Comparison of ENCODE assay signal across 14 cellular contexts in genomic region chr6:20483902-20484497, GRCh38. TPM values are rescaled to one million over a fixed set of nuclear protein-coding genes. Genes with fewer than 3 reads are reported as not detected.
DNase-seq lines count a peak whose midpoint lies in the region; ATAC-seq lines count a peak whose summit lies in the region.
"Had no signal": no experiment of that assay in that cellular context is flagged by ENCODE, and none has a peak within 500 bp of the region (broad histone marks: within the 10 kb centered on the region; RNA-seq: fewer than 3 reads in every experiment).

No MANE protein-coding gene starts in this region.

- DNase-seq in Ammon's horn (ENCODE audit: low spot score), result peak; percentile 30
- peak; percentile 69 to 87 for DNase-seq in Kasumi-1 (lab: John Stamatoyannopoulos, UW)
- DNase-seq in activated T-helper 1 cell treated with anti-CD3 and anti-CD28 coated beads, Interleukin-12 subunit alpha, Interleukin-12 subunit beta, Interleukin-2, Interleukin-4 antibody, amounts not matched to agents 30 ng/mL and 10 ng/mL and 1 ng/mL, durations not matched to agents 14 hours and 24 hours and 36 hours (ENCODE audit: low spot score), result no peak
- DNase-seq in iris pigment epithelial cell (ENCODE audit: low read depth), result peak; percentile 66
- DNase-seq in COLO829 (ENCODE audit: low spot score), result no peak
- DNase-seq: activated CD8-positive, alpha-beta T cell treated with anti-CD3 and anti-CD28 coated beads, Interleukin-2, amount 10 ng/mL, durations not matched to agents 7 days and 5 days; heart right ventricle; NCI-H1436 treated with DMSO at 0.1 percent for 48 hours; NK-92 treated with Interleukin-12 subunit alpha and Interleukin-12 subunit beta, amount 100 ng/mL, for 24 hours; T-helper 1 cell had no signal

- H3K4me1 Mint-ChIP-seq in activated T-helper 1 cell treated with anti-CD3 and anti-CD28 coated beads, Interleukin-12 subunit alpha, Interleukin-12 subunit beta, Interleukin-2, Interleukin-4 antibody, amounts not matched to agents 30 ng/mL and 10 ng/mL and 1 ng/mL, durations not matched to agents 14 hours and 24 hours and 36 hours (ENCODE audit: low read depth), result peaks cover 10% of the 10 kb centered on the region

- no peak overlapping the region for H3K4me3 Mint-ChIP-seq in activated T-helper 1 cell treated with anti-CD3 and anti-CD28 coated beads, Interleukin-12 subunit alpha, Interleukin-12 subunit beta, Interleukin-2, Interleukin-4 antibody, amounts not matched to agents 30 ng/mL and 10 ng/mL and 1 ng/mL, durations not matched to agents 14 hours and 24 hours and 36 hours
- H3K4me3 Mint-ChIP-seq: activated CD8-positive, alpha-beta T cell treated with anti-CD3 and anti-CD28 coated beads, Interleukin-2, amount 10 ng/mL, durations not matched to agents 7 days and 5 days; activated naive CD8-positive, alpha-beta T cell had no signal

- no peaks in the 10 kb centered on the region for H3K9me3 Mint-ChIP-seq in activated T-helper 1 cell treated with anti-CD3 and anti-CD28 coated beads, Interleukin-12 subunit alpha, Interleukin-12 subunit beta, Interleukin-2, Interleukin-4 antibody, amounts not matched to agents 30 ng/mL and 10 ng/mL and 1 ng/mL, durations not matched to agents 14 hours and 24 hours and 36 hours

- peaks cover 46% of the 10 kb centered on the region for H3K36me3 Mint-ChIP-seq in activated T-helper 1 cell treated with anti-CD3 and anti-CD28 coated beads, Interleukin-12 subunit alpha, Interleukin-12 subunit beta, Interleukin-2, Interleukin-4 antibody, amounts not matched to agents 30 ng/mL and 10 ng/mL and 1 ng/mL, durations not matched to agents 14 hours and 24 hours and 36 hours (ENCODE audit: low read depth)

- intact Hi-C loops in activated T-helper 1 cell treated with anti-CD3 and anti-CD28 coated beads, Interleukin-12 subunit alpha, Interleukin-12 subunit beta, Interleukin-2, Interleukin-4 antibody, amounts not matched to agents 30 ng/mL and 10 ng/mL and 1 ng/mL, durations not matched to agents 14 hours and 24 hours and 36 hours (cut with micrococcal nuclease), result no loop called here

- ATAC-seq in GM18502 (IDR thresholded peaks at IDR 0.05; ENCODE audit: poor library complexity, unreplicated experiment) (no peak), HG03159 (IDR thresholded peaks at IDR 0.05; ENCODE audit: unreplicated experiment) (no peak), GM21515 (IDR thresholded peaks at IDR 0.05; ENCODE audit: unreplicated experiment) (no peak)
- ATAC-seq: activated CD8-positive, alpha-beta T cell treated with anti-CD3 and anti-CD28 coated beads, Interleukin-2, amount 10 ng/mL, durations not matched to agents 7 days and 5 days had no signal

- no peaks in the 10 kb centered on the region for H3K27me3 Mint-ChIP-seq in activated T-helper 1 cell treated with anti-CD3 and anti-CD28 coated beads, Interleukin-12 subunit alpha, Interleukin-12 subunit beta, Interleukin-2, Interleukin-4 antibody, amounts not matched to agents 30 ng/mL and 10 ng/mL and 1 ng/mL, durations not matched to agents 14 hours and 24 hours and 36 hours (ENCODE audit: insufficient read depth)
- H3K27me3 Mint-ChIP-seq: activated naive CD8-positive, alpha-beta T cell had no signal

- H3K27ac Mint-ChIP-seq in activated T-helper 1 cell treated with anti-CD3 and anti-CD28 coated beads, Interleukin-12 subunit alpha, Interleukin-12 subunit beta, Interleukin-2, Interleukin-4 antibody, amounts not matched to agents 30 ng/mL and 10 ng/mL and 1 ng/mL, durations not matched to agents 14 hours and 24 hours and 36 hours, result peak overlapping the region; percentile 14
- H3K27ac Mint-ChIP-seq: activated CD8-positive, alpha-beta T cell treated with anti-CD3 and anti-CD28 coated beads, Interleukin-2, amount 10 ng/mL, durations not matched to agents 7 days and 5 days; activated naive CD8-positive, alpha-beta T cell had no signal

RNA-seq across cellular contexts. Expression of gene CDKAL1, which starts 50.3 kb away (rescaled TPM):
- total RNA-seq in activated T-helper 1 cell treated with anti-CD3 and anti-CD28 coated beads, Interleukin-12 subunit alpha, Interleukin-12 subunit beta, Interleukin-2, Interleukin-4 antibody, amounts not matched to agents 30 ng/mL and 10 ng/mL and 1 ng/mL, durations not matched to agents 14 hours and 24 hours and 36 hours, result 32.2 and 32.6 TPM in 2 replicates

Comparison
In these comparisons a context has a peak if more than half of its experiments do, and no peak if none do; other contexts are left out.
1. DNase-seq: peak in Ammon's horn (single experiment), Kasumi-1 (2 of 2) and iris pigment epithelial cell (single experiment); none in activated T-helper 1 cell treated with anti-CD3 and anti-CD28 coated beads, Interleukin-12 subunit alpha, Interleukin-12 subunit beta, Interleukin-2, Interleukin-4 antibody, amounts not matched to agents 30 ng/mL and 10 ng/mL and 1 ng/mL, durations not matched to agents 14 hours and 24 hours and 36 hours (single experiment) and COLO829 (single experiment).